In genomic region chr2:102020596-102021170, GRCh38 we compare ENCODE assay signal across 8 cellular contexts. TPM values are rescaled to one million over a fixed set of nuclear protein-coding genes. Genes with fewer than 3 reads are reported as not detected.
A peak's percentile ranks its signal among the peaks of the same experiment; 100 is the strongest.
DNase-seq lines count a peak whose midpoint lies in the region; ATAC-seq lines count a peak whose summit lies in the region.

No MANE protein-coding gene starts in this region.

- peak; percentile 8 for DNase-seq in NCI-H1436 (lab: John Stamatoyannopoulos, UW)
- no peak for DNase-seq in NCI-H1436 treated with DMSO at 0.1 percent for 48 hours (lab: John Stamatoyannopoulos, UW)
- DNase-seq in NCI-H345 (lab: John Stamatoyannopoulos, UW) = peak; percentile 63
- DNase-seq in activated CD4-positive, alpha-beta T cell treated with anti-CD3 and anti-CD28 coated beads for 4 hours = peak; percentile 81 to 89
- peak; percentile 21 for DNase-seq in cerebellum (ENCODE audit: low spot score)
- DNase-seq in left lobe of liver (ENCODE audit: low spot score) = peak; percentile 86
- peak; percentile 90 to 91 for DNase-seq in stimulated activated CD4-positive, alpha-beta T cell treated with anti-CD3 and anti-CD28 coated beads, Interleukin-2, amount 100 ng/mL, for 48 hours

- ATAC-seq in HG02884 (IDR thresholded peaks at IDR 0.05; ENCODE audit: unreplicated experiment) (peak; percentile 71), left lobe of liver (peak; percentile 96)

RNA-seq across cellular contexts. Expression of gene IL1R2, which starts 28.9 kb away (rescaled TPM):
- not detected for total RNA-seq in cerebellum
- total RNA-seq in left lobe of liver = 12.0 TPM

Comparison
In these comparisons a context has a peak if more than half of its experiments do, and no peak if none do; other contexts are left out.
1. RNA of gene IL1R2, which starts 28.9 kb away (total RNA-seq): 12.0 TPM in left lobe of liver (single experiment); not detected in cerebellum (single experiment); every median in the first group is over 10 times any median in the second.